In the genomic region with DNA sequence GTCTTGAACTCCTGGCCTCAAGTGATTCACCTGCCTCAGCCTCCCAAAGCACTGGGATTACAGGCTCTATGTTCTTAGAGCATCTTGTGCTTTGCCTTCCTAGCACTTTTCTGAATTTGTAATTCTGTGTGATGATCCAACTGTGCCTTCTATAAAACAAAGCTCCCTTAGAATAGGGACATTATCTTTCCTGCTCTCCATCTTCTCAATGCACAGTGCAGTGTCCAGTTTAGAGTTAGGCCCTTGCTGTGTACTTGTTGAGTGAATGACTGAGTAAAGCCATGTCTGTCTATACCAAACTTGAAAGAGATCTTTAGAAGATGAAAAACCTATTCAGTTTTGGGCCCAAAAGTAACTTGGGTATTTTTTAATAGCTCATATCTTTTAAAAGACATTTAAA, we compare ENCODE assay signal across 28 cellular contexts.
"Had no signal": no experiment of that assay in that cellular context is flagged by ENCODE, and none has a peak within 500 bp of the region (broad histone marks: within the 10 kb centered on the region; RNA-seq: fewer than 3 reads in every experiment).

No MANE protein-coding gene starts in this region.

- H3K27ac Mint-ChIP-seq: nephron had no signal

- DNase-seq: colonic mucosa; effector memory CD4-positive, alpha-beta T cell; foreskin keratinocyte; glutamatergic neuron; heart right ventricle; left cardiac atrium; left lung; mesendoderm; midbrain; naive thymus-derived CD4-positive, alpha-beta T cell; occipital lobe; ovary; right lobe of liver; small intestine; stimulated activated CD4-positive, alpha-beta T cell treated with anti-CD3 and anti-CD28 coated beads, Interleukin-15, amount 100 ng/mL, for 24 hours; stimulated activated CD4-positive, alpha-beta T cell treated with anti-CD3 and anti-CD28 coated beads, Interleukin-2, amount 100 ng/mL, for 48 hours; stimulated activated naive CD4-positive, alpha-beta T cell; stimulated activated naive CD8-positive, alpha-beta T cell treated with anti-CD3 and anti-CD28 coated beads, Interleukin-15, amount 100 ng/mL, for 72 hours; upper lobe of left lung had no signal

- H3K27ac ChIP-seq: colonic mucosa, esophagus muscularis mucosa, foreskin keratinocyte, gastroesophageal sphincter, heart right ventricle, left lung, ovary, right lobe of liver, thoracic aorta, tibial nerve, upper lobe of left lung had no signal

- H3K4me3 Mint-ChIP-seq: dendritic cell treated with granulocyte-macrophage colony-stimulating factor and Interleukin-4, amounts not matched to agents 40 ng/mL and 50 ng/mL, for 4 days; stimulated activated naive CD8-positive, alpha-beta T cell treated with anti-CD3 and anti-CD28 coated beads, Interleukin-15, amount 100 ng/mL, for 72 hours had no signal

- H3K9me3 ChIP-seq: colonic mucosa, esophagus muscularis mucosa, gastroesophageal sphincter, heart right ventricle, left lung, ovary, right lobe of liver, thoracic aorta, tibial nerve, upper lobe of left lung had no signal

- FAIRE-seq: endothelial cell of umbilical vein, islet of Langerhans, small intestine, urothelium cell line had no signal

- H3K36me3 ChIP-seq: colonic mucosa, left lung, ovary, right lobe of liver, thoracic aorta, tibial nerve, upper lobe of left lung had no signal

- H3K27me3 ChIP-seq: colonic mucosa, esophagus muscularis mucosa, foreskin keratinocyte, gastroesophageal sphincter, heart right ventricle, left lung, ovary, right lobe of liver, tibial nerve, upper lobe of left lung had no signal

- H3K9me3 Mint-ChIP-seq: dendritic cell treated with granulocyte-macrophage colony-stimulating factor and Interleukin-4, amounts not matched to agents 40 ng/mL and 50 ng/mL, for 4 days; naive thymus-derived CD4-positive, alpha-beta T cell; nephron; stimulated activated naive CD8-positive, alpha-beta T cell treated with anti-CD3 and anti-CD28 coated beads, Interleukin-15, amount 100 ng/mL, for 72 hours had no signal

- H3K4me3 ChIP-seq: colonic mucosa, esophagus muscularis mucosa, gastroesophageal sphincter, heart right ventricle, left lung, ovary, right lobe of liver, thoracic aorta, tibial nerve, upper lobe of left lung had no signal

- H3K27me3 Mint-ChIP-seq: dendritic cell treated with granulocyte-macrophage colony-stimulating factor and Interleukin-4, amounts not matched to agents 40 ng/mL and 50 ng/mL, for 4 days; naive thymus-derived CD4-positive, alpha-beta T cell; stimulated activated naive CD8-positive, alpha-beta T cell treated with anti-CD3 and anti-CD28 coated beads, Interleukin-15, amount 100 ng/mL, for 72 hours had no signal
